In the genomic region with DNA sequence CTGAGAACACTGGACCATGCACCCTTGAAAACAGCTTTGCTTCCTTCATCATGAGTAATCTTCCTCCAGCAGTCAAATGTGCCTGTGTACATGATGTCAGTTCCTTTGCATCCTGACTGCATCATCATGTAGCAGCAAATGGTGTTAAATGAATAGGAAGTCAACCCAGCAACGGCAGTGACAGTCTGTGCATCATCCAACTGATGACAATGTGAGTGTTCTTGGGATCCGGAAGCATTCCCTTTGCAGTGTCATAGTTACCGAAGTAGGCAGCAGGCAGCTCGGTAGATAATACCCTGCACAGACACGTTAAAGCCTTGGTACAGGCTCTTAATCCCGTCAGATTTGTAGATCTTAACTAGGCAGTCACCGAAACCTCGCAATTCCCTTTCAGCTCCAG, we compare ENCODE assay signal across 1 cellular context.
TF ChIP-seq lines count a peak whose summit lies in the region.

No MANE protein-coding gene starts in this region.

TF ChIP-seq in endothelial cell of umbilical vein, 7 proteins besides CTCF, POLR2A, EP300 and RAD21:
- TF ChIP-seq EZH2 (IDR thresholded peaks at IDR 0.05; ENCODE audit: borderline replicate concordance, low read depth, low read length, severe bottlenecking) (no peak), FOS (IDR thresholded peaks at IDR 0.05; ENCODE audit: borderline replicate concordance, insufficient read depth, low read length) (peak; percentile 65), POLR2AphosphoS5 (IDR thresholded peaks at IDR 0.05; ENCODE audit: insufficient read depth, low read depth, low read length) (peak; percentile 28), JUN (IDR thresholded peaks at IDR 0.05; ENCODE audit: borderline replicate concordance, insufficient read depth, insufficient read length, low read depth) (no peak)
- TF ChIP-seq, protein P1, sequence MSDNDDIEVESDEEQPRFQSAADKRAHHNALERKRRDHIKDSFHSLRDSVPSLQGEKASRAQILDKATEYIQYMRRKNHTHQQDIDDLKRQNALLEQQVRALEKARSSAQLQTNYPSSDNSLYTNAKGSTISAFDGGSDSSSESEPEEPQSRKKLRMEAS (IDR thresholded peaks at IDR 0.05; ENCODE audit: insufficient read depth, insufficient read length) = no peak
